ENCODE assay signal across 23 cellular contexts in the genomic region with DNA sequence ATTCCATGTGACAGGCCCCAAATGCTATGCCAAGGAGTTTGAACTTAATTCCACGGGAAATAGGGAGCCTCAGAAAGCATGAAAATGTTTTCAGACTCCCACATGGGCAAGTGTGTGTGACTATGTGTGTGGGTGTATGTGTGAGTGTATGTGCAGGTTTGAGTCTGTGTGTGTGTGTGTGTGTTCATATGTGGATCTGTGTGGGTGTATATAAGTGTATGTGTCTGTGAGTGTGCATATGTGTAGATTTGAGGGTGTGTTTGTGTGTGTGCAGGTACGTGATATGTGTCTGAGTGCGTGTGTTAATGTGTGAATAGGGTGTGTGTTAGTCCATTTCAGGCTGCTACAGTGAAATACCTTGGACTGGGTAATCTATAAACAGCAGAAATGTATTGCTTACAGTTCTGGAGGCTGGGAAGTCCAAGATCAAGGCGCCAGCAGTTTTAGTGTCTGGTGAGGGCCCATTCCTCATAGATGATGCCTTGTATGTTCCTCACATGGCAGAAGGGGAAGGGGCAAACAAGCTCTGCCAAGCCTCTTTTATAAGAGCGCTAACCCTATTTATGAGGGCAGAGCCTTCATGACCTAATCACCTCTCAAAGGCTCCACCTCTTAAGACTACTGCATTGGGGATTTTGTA.
"Had no signal": no experiment of that assay in that cellular context is flagged by ENCODE, and none has a peak within 500 bp of the region (broad histone marks: within the 10 kb centered on the region; RNA-seq: fewer than 3 reads in every experiment).

No MANE protein-coding gene starts in this region.

- ATAC-seq: foreskin keratinocyte; left cardiac atrium; lower lobe of right lung; natural killer cell treated with Interleukin-12 subunit alpha and Interleukin-12 subunit beta and Interleukin-15 and Interleukin-18, amount 100 ng/mL, for 72 hours; pancreas; right cardiac atrium had no signal

- DNase-seq: dermis blood vessel endothelial cell; endodermal cell; erythroblast; foreskin keratinocyte; head of caudate nucleus; kidney; left cardiac atrium; left ventricle myocardium inferior; lower lobe of right lung; midbrain; nucleus accumbens; pancreas; right cardiac atrium; small intestine; stimulated activated CD4-positive, alpha-beta T cell treated with anti-CD3 and anti-CD28 coated beads, Interleukin-12 subunit alpha, Interleukin-12 subunit beta, amount 100 ng/mL, for 4 hours; stimulated activated naive CD4-positive, alpha-beta T cell treated with Interleukin-2 at 50 U/mL for 16 hours; trophoblast cell had no signal

- H3K27ac ChIP-seq: foreskin keratinocyte, hepatocyte, left ventricle myocardium inferior, lower lobe of right lung, neural progenitor cell, pancreas had no signal

- H3K9ac ChIP-seq: neural progenitor cell had no signal

- H3K27me3 Mint-ChIP-seq: memory B cell had no signal

- H2AFZ ChIP-seq: hepatocyte, neural progenitor cell had no signal

- H3K27me3 ChIP-seq: hepatocyte, neural progenitor cell, pancreas had no signal

- H3K4me3 ChIP-seq: hepatocyte, left ventricle myocardium inferior, lower lobe of right lung, neural progenitor cell, pancreas had no signal

- H3K36me3 ChIP-seq: left ventricle myocardium inferior, lower lobe of right lung, neural progenitor cell, pancreas had no signal

- H3K36me3 Mint-ChIP-seq: memory B cell, neural progenitor cell had no signal

- H3K79me2 ChIP-seq: hepatocyte had no signal

- H3K4me1 ChIP-seq: foreskin keratinocyte had no signal

- H3K9me3 ChIP-seq: left ventricle myocardium inferior, lower lobe of right lung, pancreas had no signal

- H3K4me3 Mint-ChIP-seq: endodermal cell; memory B cell; natural killer cell treated with Interleukin-12 subunit alpha and Interleukin-12 subunit beta and Interleukin-15 and Interleukin-18, amount 100 ng/mL, for 72 hours; neural progenitor cell had no signal

- FAIRE-seq: endothelial cell of umbilical vein, kidney, pancreas, small intestine had no signal

- H3K9me3 Mint-ChIP-seq: endodermal cell, memory B cell had no signal

- H3K4me2 ChIP-seq: hepatocyte had no signal

- H3K27ac Mint-ChIP-seq: endodermal cell, memory B cell, neural progenitor cell, progenitor cell of endocrine pancreas had no signal
